In the genomic region with DNA sequence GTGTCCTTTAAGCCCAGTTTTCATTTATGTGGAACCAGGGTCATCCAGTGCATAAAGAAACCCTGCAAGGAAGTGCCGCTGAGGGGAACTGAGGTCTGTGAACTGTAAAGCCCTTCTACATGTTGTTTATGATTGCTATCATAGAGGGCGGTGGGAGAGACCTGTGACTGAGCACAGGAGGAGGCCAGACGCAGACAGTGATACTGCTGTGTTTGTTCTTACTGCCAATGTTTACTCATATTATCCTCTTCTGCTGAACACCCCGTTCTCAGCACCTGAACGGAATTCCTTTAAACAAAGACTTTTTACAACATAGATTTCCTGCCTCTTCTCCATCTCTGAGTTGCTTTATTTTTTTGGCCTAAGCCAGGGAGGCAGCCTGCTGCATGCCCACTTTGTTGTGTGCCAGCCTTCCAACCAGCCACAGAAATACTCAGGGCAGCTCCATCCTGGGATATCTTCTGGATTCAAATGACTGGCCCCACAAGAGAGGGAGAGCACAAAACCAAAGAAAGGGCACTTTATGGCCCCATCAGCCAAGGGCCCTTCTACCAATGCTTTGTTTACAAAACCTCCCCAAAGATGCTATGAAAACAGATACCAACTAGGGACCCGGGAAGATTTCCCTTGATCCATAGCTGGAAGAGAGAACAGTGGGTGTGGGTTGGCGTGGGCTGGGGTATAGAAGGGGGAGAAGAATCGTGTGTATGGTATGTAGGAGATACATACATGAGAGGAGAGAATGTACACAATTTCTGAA, we compare ENCODE assay signal across 15 cellular contexts. TPM values are rescaled to one million over a fixed set of nuclear protein-coding genes. Genes with fewer than 3 reads are reported as not detected.
DNase-seq lines count a peak whose midpoint lies in the region.
"Had no signal": no experiment of that assay in that cellular context is flagged by ENCODE, and none has a peak within 500 bp of the region (broad histone marks: within the 10 kb centered on the region; RNA-seq: fewer than 3 reads in every experiment).

No MANE protein-coding gene starts in this region.

- peaks cover 73% of the 10 kb centered on the region for H3K27me3 Mint-ChIP-seq in activated naive CD4-positive, alpha-beta T cell treated with anti-CD3 and anti-CD28 coated beads, Interleukin-2, amount 10 ng/mL, durations not matched to agents 7 days and 5 days

- no peaks in the 10 kb centered on the region for H3K9me3 ChIP-seq in thymus (ENCODE audit: control insufficient read depth)
- H3K9me3 ChIP-seq: colonic mucosa had no signal

- H3K4me3 ChIP-seq in thymus (ENCODE audit: low read length): no peak overlapping the region
- H3K4me3 ChIP-seq: colonic mucosa had no signal

- in situ Hi-C loops in KBM-7 (cut with MboI; ENCODE audit: low pct_unique_long_range_greater_than_20kb, low sequenced_read_pairs): no loop called here

- no peaks in the 10 kb centered on the region for H3K36me3 ChIP-seq in thymus (ENCODE audit: control insufficient read depth, insufficient read depth)
- H3K36me3 ChIP-seq: colonic mucosa had no signal

- no peaks in the 10 kb centered on the region for H3K36me3 Mint-ChIP-seq in activated naive CD4-positive, alpha-beta T cell treated with anti-CD3 and anti-CD28 coated beads, Interleukin-2, amount 10 ng/mL, durations not matched to agents 7 days and 5 days

- H3K9me3 Mint-ChIP-seq in activated naive CD4-positive, alpha-beta T cell treated with anti-CD3 and anti-CD28 coated beads, Interleukin-2, amount 10 ng/mL, durations not matched to agents 7 days and 5 days: no peaks in the 10 kb centered on the region
- H3K9me3 Mint-ChIP-seq: activated CD4-positive, alpha-beta memory T cell treated with anti-CD3 and anti-CD28 coated beads, Interleukin-2, amount 10 ng/mL, durations not matched to agents 7 days and 5 days; activated naive CD4-positive, alpha-beta T cell treated with anti-CD3 and anti-CD28 coated beads, Interleukin-2, amount 50 U/mL, for 72 hours had no signal

- H3K27ac ChIP-seq in thymus (ENCODE audit: low read depth): peak overlapping the region; percentile 9
- H3K27ac ChIP-seq: colonic mucosa had no signal

- CTCF ChIA-PET in activated naive CD4-positive, alpha-beta T cell treated with anti-CD3 and anti-CD28 coated beads, Interleukin-2, amount 10 ng/mL, durations not matched to agents 7 days and 5 days (lab: Charles Lee): interaction anchor here (1.1 kb wide), 1 partner anchor 391 kb away, joined by 3 read pairs; no protein-coding TSS in a partner anchor

- DNase-seq in NCI-H510A treated with DMSO at 0.1 percent for 48 hours (lab: John Stamatoyannopoulos, UW) (peak; percentile 29), NCI-H510A (lab: John Stamatoyannopoulos, UW) (no peak), NCI-H345 treated with DMSO at 0.1 percent for 48 hours (lab: John Stamatoyannopoulos, UW; ENCODE audit: unreplicated experiment) (peak; percentile 45), left kidney (ENCODE audit: low read depth, low spot score) (peak; percentile 66), KBM-7 (no peak)
- DNase-seq in activated naive CD4-positive, alpha-beta T cell treated with anti-CD3 and anti-CD28 coated beads, Interleukin-2, amount 10 ng/mL, durations not matched to agents 7 days and 5 days: no peak
- DNase-seq in stimulated activated CD4-positive, alpha-beta T cell treated with anti-CD3 and anti-CD28 coated beads, Interleukin-12 subunit alpha, Interleukin-12 subunit beta, amount 100 ng/mL, for 4 hours: no peak
- DNase-seq: activated CD4-positive, alpha-beta memory T cell treated with anti-CD3 and anti-CD28 coated beads, Interleukin-2, amount 10 ng/mL, durations not matched to agents 7 days and 5 days; foreskin fibroblast; KG1; stimulated activated CD4-positive, alpha-beta T cell treated with anti-CD3 and anti-CD28 coated beads, Interleukin-4, amount 100 ng/mL, for 1 hour; stimulated activated naive CD8-positive, alpha-beta T cell treated with anti-CD3 and anti-CD28 coated beads, Interleukin-15, Interleukin-2, amounts not matched to agents 100 U/mL and 50 U/mL, for 24 hours had no signal

- H3K4me1 Mint-ChIP-seq in activated naive CD4-positive, alpha-beta T cell treated with anti-CD3 and anti-CD28 coated beads, Interleukin-2, amount 10 ng/mL, durations not matched to agents 7 days and 5 days: peaks cover 16% of the 10 kb centered on the region

- no peak overlapping the region for H3K27ac Mint-ChIP-seq in activated naive CD4-positive, alpha-beta T cell treated with anti-CD3 and anti-CD28 coated beads, Interleukin-2, amount 10 ng/mL, durations not matched to agents 7 days and 5 days
- H3K27ac Mint-ChIP-seq: activated CD4-positive, alpha-beta memory T cell treated with anti-CD3 and anti-CD28 coated beads, Interleukin-2, amount 10 ng/mL, durations not matched to agents 7 days and 5 days; activated naive CD4-positive, alpha-beta T cell treated with anti-CD3 and anti-CD28 coated beads, Interleukin-2, amount 50 U/mL, for 72 hours had no signal

- H3K4me1 ChIP-seq in thymus (ENCODE audit: control insufficient read depth, insufficient read depth, low read length): peaks cover 2% of the 10 kb centered on the region
- H3K4me1 ChIP-seq: colonic mucosa had no signal

- 91% methylated on average over 8 of the region's 8 CpGs for WGBS in thymus

- peaks cover 26% of the 10 kb centered on the region for H3K27me3 ChIP-seq in thymus (ENCODE audit: control insufficient read depth, insufficient read depth)
- H3K27me3 ChIP-seq: colonic mucosa had no signal

- H3K4me3 Mint-ChIP-seq in activated naive CD4-positive, alpha-beta T cell treated with anti-CD3 and anti-CD28 coated beads, Interleukin-2, amount 10 ng/mL, durations not matched to agents 7 days and 5 days: no peak overlapping the region
- H3K4me3 Mint-ChIP-seq: activated CD4-positive, alpha-beta memory T cell treated with anti-CD3 and anti-CD28 coated beads, Interleukin-2, amount 10 ng/mL, durations not matched to agents 7 days and 5 days had no signal

RNA-seq across cellular contexts. Expression of gene GALNT18, which starts 1.1 kb away (rescaled TPM):
- 16.1 TPM for polyA plus RNA-seq in thymus

Comparison
In these comparisons a context has a peak if more than half of its experiments do, and no peak if none do; other contexts are left out.
1. DNase-seq: peak in NCI-H510A treated with DMSO at 0.1 percent for 48 hours (single experiment), NCI-H345 treated with DMSO at 0.1 percent for 48 hours (single experiment) and left kidney (single experiment); none in NCI-H510A (single experiment), activated naive CD4-positive, alpha-beta T cell treated with anti-CD3 and anti-CD28 coated beads, Interleukin-2, amount 10 ng/mL, durations not matched to agents 7 days and 5 days (single experiment), stimulated activated CD4-positive, alpha-beta T cell treated with anti-CD3 and anti-CD28 coated beads, Interleukin-12 subunit alpha, Interleukin-12 subunit beta, amount 100 ng/mL, for 4 hours (single experiment) and KBM-7 (single experiment).